ENCODE assay signal across 10 cellular contexts in genomic region chr4:84814100-84814750, GRCh38.
A peak's percentile ranks its signal among the peaks of the same experiment; 100 is the strongest.
DNase-seq lines count a peak whose midpoint lies in the region; ATAC-seq, FAIRE-seq and TF ChIP-seq lines count a peak whose summit lies in the region.
"Had no signal": no experiment of that assay in that cellular context is flagged by ENCODE, and none has a peak within 500 bp of the region (broad histone marks: within the 10 kb centered on the region; RNA-seq: fewer than 3 reads in every experiment).

No MANE protein-coding gene starts in this region.

- DNase-seq in AG04449 (ENCODE audit: low read depth, low spot score) = peak; percentile 51
- peak; percentile 44 for DNase-seq in HK-2 (ENCODE audit: unreplicated experiment)
- DNase-seq in amniotic epithelial cell (ENCODE audit: low read depth) = peak; percentile 89
- DNase-seq in OCI-M2 (lab: John Stamatoyannopoulos, UW; ENCODE audit: unreplicated experiment) = no peak
- DNase-seq in GF-D8 (lab: John Stamatoyannopoulos, UW) = no peak
- DNase-seq: stimulated activated CD4-positive, alpha-beta T cell treated with anti-CD3 and anti-CD28 coated beads, Interleukin-2, amount 100 ng/mL, for 24 hours had no signal

- POLR2A ChIA-PET in AG04449 (lab: Yijun Ruan, JAX) = no interaction called here

- ATAC-seq in GM19324 (IDR thresholded peaks at IDR 0.05; ENCODE audit: low FRiP score, unreplicated experiment) (no peak), GM21367 (IDR thresholded peaks at IDR 0.05; ENCODE audit: unreplicated experiment) (no peak)
- ATAC-seq: left lobe of liver had no signal

- peak; percentile 99 for FAIRE-seq in islet of Langerhans (lab: Jason Lieb, UNC)

- H3K4me3 ChIP-seq in AG04449 (ENCODE audit: low read depth, low read length) = no peak overlapping the region

- TF ChIP-seq CTCF in AG04449 (IDR thresholded peaks at IDR 0.05; ENCODE audit: insufficient read depth, low read length, missing control alignments) = no peak

- CTCF ChIA-PET in AG04449 (lab: Yijun Ruan, JAX) = no interaction called here

Comparison
In these comparisons a context has a peak if more than half of its experiments do, and no peak if none do; other contexts are left out.
1. DNase-seq: peak in AG04449 (single experiment), HK-2 (single experiment) and amniotic epithelial cell (single experiment); none in OCI-M2 (single experiment) and GF-D8 (single experiment).